In the genomic region with DNA sequence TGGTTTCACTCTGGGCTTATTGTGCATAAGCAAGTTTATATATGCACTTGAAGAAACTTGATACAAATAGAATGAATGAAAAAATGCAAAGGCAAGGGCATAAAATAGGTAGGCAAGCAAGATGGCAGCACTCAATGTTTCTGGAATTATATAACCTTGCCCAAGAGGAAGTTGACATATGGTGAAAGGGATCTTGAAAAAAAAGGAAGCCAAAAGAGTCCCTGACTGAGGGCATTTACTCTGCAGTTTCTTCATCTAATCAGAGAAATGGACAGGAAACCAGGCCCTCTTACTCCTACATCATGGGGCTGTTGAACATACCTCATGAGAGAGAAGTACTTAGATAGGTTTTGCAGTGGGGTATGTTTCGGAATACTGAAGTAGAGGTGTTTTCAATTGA, we compare ENCODE assay signal across 2 cellular contexts.
A peak's percentile ranks its signal among the peaks of the same experiment; 100 is the strongest.
TF ChIP-seq lines count a peak whose summit lies in the region.

No MANE protein-coding gene starts in this region.

TF ChIP-seq in K562, 482 proteins besides CTCF, POLR2A, EP300 and RAD21:
- TF ChIP-seq CEBPB (tag; IDR thresholded peaks at IDR 0.05) (0 out of 2 replicates have a peak, but pooled peaks have one; percentile 10), ZNF644 (tag; IDR thresholded peaks at IDR 0.05; ENCODE audit: low read depth) (0 out of 2 replicates have a peak, but pooled peaks have one; percentile 50), ZNF592 (IDR thresholded peaks at IDR 0.05) (0 out of 2 replicates have a peak, but pooled peaks have one; percentile 36), ESRRA (IDR thresholded peaks at IDR 0.05; ENCODE audit: borderline replicate concordance, low read depth) (peak; percentile 42; the same call in 1 of the 2 replicates), SPI1 (IDR thresholded peaks at IDR 0.05; ENCODE audit: borderline replicate concordance, low read depth, low read length) (peak; percentile 52; the same call in 1 of the 2 replicates), ASH1L (IDR thresholded peaks at IDR 0.05; ENCODE audit: borderline replicate concordance, low read depth, partially characterized antibody) (no peak), PPARD (CRISPR knock-in tag; IDR thresholded peaks at IDR 0.05) (no peak), THAP7 (CRISPR knock-in tag; IDR thresholded peaks at IDR 0.05) (no peak), L3MBTL2 (IDR thresholded peaks at IDR 0.05) (0 out of 2 replicates have a peak, but pooled peaks have one; percentile 12), PBX2 (CRISPR knock-in tag; IDR thresholded peaks at IDR 0.05; ENCODE audit: low read depth) (no peak), PBX2 (tag; conservative IDR thresholded peaks at IDR 0.05; ENCODE audit: low read depth) (peak; percentile 5; the same call in 1 of the 2 replicates)
TF ChIP-seq in K562: peak in this region for 7.

TF ChIP-seq in GM12891, 5 proteins besides CTCF, POLR2A, EP300 and RAD21:
- TF ChIP-seq PAX5 (IDR thresholded peaks at IDR 0.05; ENCODE audit: insufficient read depth, low read length, severe bottlenecking) = no peak
- TF ChIP-seq SPI1 (IDR thresholded peaks at IDR 0.05; ENCODE audit: low read depth, low read length) = no peak
- no peak for TF ChIP-seq TAF1 (IDR thresholded peaks at IDR 0.05; ENCODE audit: low read depth, low read length)
- no peak for TF ChIP-seq POLR2AphosphoS5 (IDR thresholded peaks at IDR 0.05; ENCODE audit: low read depth, low read length)
- no peak for TF ChIP-seq POU2F2 (IDR thresholded peaks at IDR 0.05; ENCODE audit: low read depth, low read length)
TF ChIP-seq in GM12891: peak in this region for 0.
